Comparison of ENCODE assay signal across 24 cellular contexts in genomic region chr1:2859219-2859880, GRCh38. TPM values are rescaled to one million over a fixed set of nuclear protein-coding genes. Genes with fewer than 3 reads are reported as not detected.
A peak's percentile ranks its signal among the peaks of the same experiment; 100 is the strongest.
DNase-seq lines count a peak whose midpoint lies in the region; ATAC-seq, FAIRE-seq and TF ChIP-seq lines count a peak whose summit lies in the region.
"Had no signal": no experiment of that assay in that cellular context is flagged by ENCODE, and none has a peak within 500 bp of the region (broad histone marks: within the 10 kb centered on the region; RNA-seq: fewer than 3 reads in every experiment).

No MANE protein-coding gene starts in this region.

- no peaks in the 10 kb centered on the region for H3K36me3 Mint-ChIP-seq in natural killer cell treated with Interleukin-12 subunit alpha and Interleukin-12 subunit beta and Interleukin-15 and Interleukin-18, amount 100 ng/mL, for 72 hours
- no peaks in the 10 kb centered on the region for H3K36me3 Mint-ChIP-seq in natural killer cell
- no peaks in the 10 kb centered on the region for H3K36me3 Mint-ChIP-seq in memory B cell
- no peaks in the 10 kb centered on the region for H3K36me3 Mint-ChIP-seq in activated T-helper 1 cell treated with anti-CD3 and anti-CD28 coated beads, Interleukin-12 subunit alpha, Interleukin-12 subunit beta, Interleukin-2, Interleukin-4 antibody, amounts not matched to agents 30 ng/mL and 10 ng/mL and 1 ng/mL, durations not matched to agents 14 hours and 24 hours and 36 hours (ENCODE audit: low read depth)

- peaks cover 0 to 3% of the 10 kb centered on the region in 2 donors for H3K4me1 Mint-ChIP-seq in natural killer cell treated with Interleukin-12 subunit alpha and Interleukin-12 subunit beta and Interleukin-15 and Interleukin-18, amount 100 ng/mL, for 72 hours (ENCODE audit: low read depth in 2 of 2)
- H3K4me1 Mint-ChIP-seq in natural killer cell (peaks cover 0 to 4% of the 10 kb centered on the region in 2 donors), memory B cell (no peaks in the 10 kb centered on the region)
- no peaks in the 10 kb centered on the region for H3K4me1 Mint-ChIP-seq in activated T-helper 1 cell treated with anti-CD3 and anti-CD28 coated beads, Interleukin-12 subunit alpha, Interleukin-12 subunit beta, Interleukin-2, Interleukin-4 antibody, amounts not matched to agents 30 ng/mL and 10 ng/mL and 1 ng/mL, durations not matched to agents 14 hours and 24 hours and 36 hours (ENCODE audit: low read depth)
- H3K4me1 Mint-ChIP-seq: CD14-positive monocyte had no signal

- H3K27me3 Mint-ChIP-seq in natural killer cell treated with Interleukin-12 subunit alpha and Interleukin-12 subunit beta and Interleukin-15 and Interleukin-18, amount 100 ng/mL, for 72 hours, result no peaks in the 10 kb centered on the region
- H3K27me3 Mint-ChIP-seq in natural killer cell (ENCODE audit: low read depth in 2 of 2), result no peaks in the 10 kb centered on the region
- H3K27me3 Mint-ChIP-seq in memory B cell, result no peaks in the 10 kb centered on the region
- no peaks in the 10 kb centered on the region for H3K27me3 Mint-ChIP-seq in activated T-helper 1 cell treated with anti-CD3 and anti-CD28 coated beads, Interleukin-12 subunit alpha, Interleukin-12 subunit beta, Interleukin-2, Interleukin-4 antibody, amounts not matched to agents 30 ng/mL and 10 ng/mL and 1 ng/mL, durations not matched to agents 14 hours and 24 hours and 36 hours (ENCODE audit: insufficient read depth)

- no peaks in the 10 kb centered on the region for H3K36me3 ChIP-seq in bronchial epithelial cell (ENCODE audit: control insufficient read depth, insufficient read depth, low read length)
- H3K36me3 ChIP-seq: SJCRH30 had no signal

- DNase-seq in natural killer cell treated with Interleukin-12 subunit alpha and Interleukin-12 subunit beta and Interleukin-15 and Interleukin-18, amount 100 ng/mL, for 72 hours (ENCODE audit: low spot score), result peak; percentile 26
- DNase-seq in natural killer cell (no peak), bronchial epithelial cell (ENCODE audit: low read depth) (no peak), memory B cell (ENCODE audit: low spot score in 2 of 2) (no peak), urothelium cell line (ENCODE audit: low spot score) (no peak), HK-2 (ENCODE audit: unreplicated experiment) (no peak), foreskin melanocyte (no peak)
- DNase-seq in activated T-helper 1 cell treated with anti-CD3 and anti-CD28 coated beads, Interleukin-12 subunit alpha, Interleukin-12 subunit beta, Interleukin-2, Interleukin-4 antibody, amounts not matched to agents 30 ng/mL and 10 ng/mL and 1 ng/mL, durations not matched to agents 14 hours and 24 hours and 36 hours (ENCODE audit: low spot score), result no peak
- DNase-seq: AML-193; DMS53; GDM1; KG1; NCI-H1092; NCI-H1436 treated with DMSO at 0.1 percent for 48 hours; NCI-H1930; NCI-H2227 treated with DMSO at 0.1 percent for 48 hours; NCI-H524; NCI-H774; NK-92 treated with Interleukin-12 subunit alpha and Interleukin-12 subunit beta, amount 100 ng/mL, for 24 hours; SJCRH30 had no signal

- TF ChIP-seq CTCF in natural killer cell (IDR thresholded peaks at IDR 0.05), result no peak
- no peak for TF ChIP-seq CTCF in bronchial epithelial cell (IDR thresholded peaks at IDR 0.05; ENCODE audit: insufficient read depth, low read length, severe bottlenecking)

- FAIRE-seq in bronchial epithelial cell (lab: Jason Lieb, UNC) (peak; percentile 99), urothelium cell line (lab: Jason Lieb, UNC) (peak; percentile 98)
- FAIRE-seq: D721Med had no signal

- intact Hi-C loops in natural killer cell (cut with micrococcal nuclease), result no loop called here
- intact Hi-C loops in activated T-helper 1 cell treated with anti-CD3 and anti-CD28 coated beads, Interleukin-12 subunit alpha, Interleukin-12 subunit beta, Interleukin-2, Interleukin-4 antibody, amounts not matched to agents 30 ng/mL and 10 ng/mL and 1 ng/mL, durations not matched to agents 14 hours and 24 hours and 36 hours (cut with micrococcal nuclease), result no loop called here

- no peak overlapping the region for H3K4me3 Mint-ChIP-seq in natural killer cell treated with Interleukin-12 subunit alpha and Interleukin-12 subunit beta and Interleukin-15 and Interleukin-18, amount 100 ng/mL, for 72 hours
- H3K4me3 Mint-ChIP-seq in natural killer cell (no peak overlapping the region), memory B cell (no peak overlapping the region)
- no peak overlapping the region for H3K4me3 Mint-ChIP-seq in activated T-helper 1 cell treated with anti-CD3 and anti-CD28 coated beads, Interleukin-12 subunit alpha, Interleukin-12 subunit beta, Interleukin-2, Interleukin-4 antibody, amounts not matched to agents 30 ng/mL and 10 ng/mL and 1 ng/mL, durations not matched to agents 14 hours and 24 hours and 36 hours
- H3K4me3 Mint-ChIP-seq: CD14-positive monocyte had no signal

- H3K9me3 Mint-ChIP-seq in natural killer cell treated with Interleukin-12 subunit alpha and Interleukin-12 subunit beta and Interleukin-15 and Interleukin-18, amount 100 ng/mL, for 72 hours, result no peaks in the 10 kb centered on the region
- no peaks in the 10 kb centered on the region for H3K9me3 Mint-ChIP-seq in natural killer cell
- H3K9me3 Mint-ChIP-seq in memory B cell, result peaks cover 6% of the 10 kb centered on the region
- H3K9me3 Mint-ChIP-seq in activated T-helper 1 cell treated with anti-CD3 and anti-CD28 coated beads, Interleukin-12 subunit alpha, Interleukin-12 subunit beta, Interleukin-2, Interleukin-4 antibody, amounts not matched to agents 30 ng/mL and 10 ng/mL and 1 ng/mL, durations not matched to agents 14 hours and 24 hours and 36 hours, result peaks cover 10% of the 10 kb centered on the region

- H3K27ac Mint-ChIP-seq in natural killer cell treated with Interleukin-12 subunit alpha and Interleukin-12 subunit beta and Interleukin-15 and Interleukin-18, amount 100 ng/mL, for 72 hours, result peak overlapping the region in 1 of 2 donors; percentile 26
- no peak overlapping the region for H3K27ac Mint-ChIP-seq in natural killer cell
- H3K27ac Mint-ChIP-seq in memory B cell, result peak overlapping the region; percentile 90
- no peak overlapping the region for H3K27ac Mint-ChIP-seq in activated T-helper 1 cell treated with anti-CD3 and anti-CD28 coated beads, Interleukin-12 subunit alpha, Interleukin-12 subunit beta, Interleukin-2, Interleukin-4 antibody, amounts not matched to agents 30 ng/mL and 10 ng/mL and 1 ng/mL, durations not matched to agents 14 hours and 24 hours and 36 hours

- ATAC-seq in natural killer cell treated with Interleukin-12 subunit alpha and Interleukin-12 subunit beta and Interleukin-15 and Interleukin-18, amount 100 ng/mL, for 72 hours, result no peak
- ATAC-seq in natural killer cell (no peak), memory B cell (ENCODE audit: low read depth) (no peak)
- ATAC-seq: Panc1 had no signal

- no peaks in the 10 kb centered on the region for H3K27me3 ChIP-seq in bronchial epithelial cell (ENCODE audit: control insufficient read depth, insufficient read depth, low read length)

- no peak overlapping the region for H3K4me3 ChIP-seq in bronchial epithelial cell (ENCODE audit: low read depth, low read length)
- H3K4me3 ChIP-seq: SJCRH30 had no signal

RNA-seq across cellular contexts. Expression of gene TTC34, which starts 57.9 kb away (rescaled TPM):
- under 1 TPM; 0.40 to 0.56 TPM for total RNA-seq in natural killer cell treated with Interleukin-12 subunit alpha and Interleukin-12 subunit beta and Interleukin-15 and Interleukin-18, amount 100 ng/mL, for 72 hours
- total RNA-seq in natural killer cell (1 to 10 TPM in 2 of 3 donors, under 1 TPM in 1; 0.80 to 1.4 (median 1.2) TPM), bronchial epithelial cell (under 0.01 TPM in 2 replicates)
- 1.7 and 1.8 TPM in 2 replicates for total RNA-seq in activated T-helper 1 cell treated with anti-CD3 and anti-CD28 coated beads, Interleukin-12 subunit alpha, Interleukin-12 subunit beta, Interleukin-2, Interleukin-4 antibody, amounts not matched to agents 30 ng/mL and 10 ng/mL and 1 ng/mL, durations not matched to agents 14 hours and 24 hours and 36 hours
- total RNA-seq: A172 had no signal
